ENCODE assay signal across 34 cellular contexts in the genomic region with DNA sequence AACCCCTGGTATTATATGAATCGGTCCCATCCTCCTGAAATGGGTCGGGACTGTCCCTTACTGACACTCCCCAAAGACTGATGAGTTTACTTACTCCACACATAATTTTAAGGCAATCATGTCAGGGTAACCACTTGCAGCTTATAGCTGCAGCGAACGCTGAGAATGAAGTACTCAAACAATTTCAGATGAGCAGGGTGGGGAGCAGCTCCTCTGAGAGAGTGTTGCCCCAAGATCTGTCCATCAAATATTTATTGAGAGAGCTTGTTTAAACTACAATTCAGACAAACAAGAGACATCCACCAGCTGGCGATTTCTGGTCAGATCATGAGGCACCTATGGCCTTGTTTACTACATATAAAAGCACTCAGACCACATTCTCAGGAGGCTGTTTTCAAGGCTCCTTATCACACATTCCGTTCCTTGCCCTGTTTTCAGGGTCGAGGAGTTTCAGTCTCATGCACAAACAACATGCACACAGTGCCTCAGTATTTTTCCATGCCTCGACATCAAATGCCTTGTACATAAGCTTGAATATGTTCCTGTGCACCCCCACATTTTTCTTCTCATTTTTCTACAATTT.
A peak's percentile ranks its signal among the peaks of the same experiment; 100 is the strongest.
DNase-seq lines count a peak whose midpoint lies in the region; ATAC-seq, FAIRE-seq and TF ChIP-seq lines count a peak whose summit lies in the region.
"Had no signal": no experiment of that assay in that cellular context is flagged by ENCODE, and none has a peak within 500 bp of the region (broad histone marks: within the 10 kb centered on the region; RNA-seq: fewer than 3 reads in every experiment).

No MANE protein-coding gene starts in this region.

- H4K5ac ChIP-seq in mesendoderm (ENCODE audit: low read length) = no peak overlapping the region

- intact Hi-C loops in endothelial cell of umbilical vein (cut with micrococcal nuclease) = no loop called here

- no peaks in the 10 kb centered on the region for H3K9me1 ChIP-seq in endothelial cell of umbilical vein (replicated peaks; ENCODE audit: control insufficient read depth, extremely low read depth, insufficient read depth, low read length)

- H4K8ac ChIP-seq in mesendoderm (ENCODE audit: low read depth, low read length) = no peak overlapping the region

- peak; percentile 34 for DNase-seq in M059J (ENCODE audit: low read depth)
- DNase-seq in endothelial cell of umbilical vein (ENCODE audit: low read depth, low spot score) = peak; percentile 73
- DNase-seq in mesendoderm = peak; percentile 7
- no peak for DNase-seq in NCI-H2081 treated with DMSO at 0.1 percent for 48 hours (lab: John Stamatoyannopoulos, UW)
- no peak for DNase-seq in nephron progenitor cell
- no peak for DNase-seq in effector CD4-positive, alpha-beta T cell
- DNase-seq: activated CD4-positive, alpha-beta T cell treated with anti-CD3 and anti-CD28 coated beads, Interleukin-2, amount 50 U/mL, for 48 hours; activated naive CD4-positive, alpha-beta T cell treated with anti-CD3 and anti-CD28 coated beads for 36 hours; adrenal gland; brain microvascular endothelial cell; Calu3; effector memory CD4-positive, alpha-beta T cell; EL; gastrocnemius medialis; hippocampal formation; natural killer cell; NCI-H1092; NCI-H1694 treated with DMSO at 0.1 percent for 48 hours; NCI-H526; right cardiac atrium; RPMI8226; spleen had no signal

- H3K9ac ChIP-seq in endothelial cell of umbilical vein (replicated peaks; ENCODE audit: extremely low read depth, insufficient read depth, low read length) = no peak overlapping the region
- H3K9ac ChIP-seq in mesendoderm (ENCODE audit: low read length) = no peak overlapping the region

- H3K23ac ChIP-seq in mesendoderm (ENCODE audit: low read length) = no peak overlapping the region

- H3K9me3 ChIP-seq in endothelial cell of umbilical vein (replicated peaks; ENCODE audit: control insufficient read depth, insufficient read depth, low read length) = no peaks in the 10 kb centered on the region
- H3K9me3 ChIP-seq: adrenal gland, esophagus muscularis mucosa, gastrocnemius medialis, HAP-1, SJSA1, spleen had no signal

- CTCF ChIA-PET in endothelial cell of umbilical vein (lab: Charles Lee) = interaction anchor here (1.0 kb wide), 1 partner anchor 16 kb away, joined by 3 read pairs; no protein-coding TSS in a partner anchor

- no peaks in the 10 kb centered on the region for H3K79me1 ChIP-seq in mesendoderm (ENCODE audit: low read length)

- H3K27ac ChIP-seq in endothelial cell of umbilical vein (ENCODE audit: insufficient read depth, low read depth, low read length) = no peak overlapping the region
- no peak overlapping the region for H3K27ac ChIP-seq in mesendoderm (ENCODE audit: low read depth, low read length)
- H3K27ac ChIP-seq: adrenal gland, brain microvascular endothelial cell, esophagus muscularis mucosa, gastrocnemius medialis, SJSA1, spleen had no signal

- no peak overlapping the region for H3K27ac Mint-ChIP-seq in nephron progenitor cell
- H3K27ac Mint-ChIP-seq: activated naive CD4-positive, alpha-beta T cell treated with anti-CD3 and anti-CD28 coated beads for 36 hours; activated T-helper 1 cell treated with anti-CD3 and anti-CD28 coated beads, Interleukin-12 subunit alpha, Interleukin-12 subunit beta, Interleukin-2, Interleukin-4 antibody, amounts not matched to agents 30 ng/mL and 10 ng/mL and 1 ng/mL, durations not matched to agents 14 hours and 24 hours and 36 hours; CD14-positive monocyte; IgD-negative memory B cell; natural killer cell; type B pancreatic cell had no signal

- H3K36me3 ChIP-seq in endothelial cell of umbilical vein (ENCODE audit: control insufficient read depth in 2 of 2, extremely low read depth in 1 of 2, insufficient read depth in 2 of 2, low read length in 2 of 2) (no peaks in the 10 kb centered on the region), mesendoderm (ENCODE audit: control insufficient read depth, insufficient read depth, low read length) (no peaks in the 10 kb centered on the region)
- H3K36me3 ChIP-seq: adrenal gland, brain microvascular endothelial cell, esophagus muscularis mucosa, gastrocnemius medialis, HAP-1, SJSA1, spleen had no signal

- H3K4me1 Mint-ChIP-seq in nephron progenitor cell = no peaks in the 10 kb centered on the region
- H3K4me1 Mint-ChIP-seq: CD14-positive monocyte, natural killer cell had no signal

- no peaks in the 10 kb centered on the region for H3K27me3 Mint-ChIP-seq in nephron progenitor cell (ENCODE audit: low read depth, poor library complexity)
- H3K27me3 Mint-ChIP-seq: IgD-negative memory B cell, type B pancreatic cell had no signal

- peak; percentile 77 for FAIRE-seq in endothelial cell of umbilical vein (lab: Jason Lieb, UNC)
- FAIRE-seq: colon, TTC549 had no signal

- H3K18ac ChIP-seq in mesendoderm (ENCODE audit: low read length) = no peak overlapping the region

- no TSS peak for BruUV-seq in endothelial cell of umbilical vein (replicated peaks; lab: Mats Ljungman, UMichigan)

- H3K4ac ChIP-seq in mesendoderm (ENCODE audit: low read depth, low read length) = no peak overlapping the region

- H2BK120ac ChIP-seq in mesendoderm (ENCODE audit: low read depth, low read length) = no peak overlapping the region

- POLR2A ChIA-PET in endothelial cell of umbilical vein (lab: Charles Lee) = no interaction called here

- H3K4me2 ChIP-seq in endothelial cell of umbilical vein (ENCODE audit: insufficient read depth, low read length) (no peak overlapping the region), mesendoderm (ENCODE audit: low read length) (no peak overlapping the region)

- H3K4me3 Mint-ChIP-seq in nephron progenitor cell = no peak overlapping the region
- H3K4me3 Mint-ChIP-seq: activated naive CD4-positive, alpha-beta T cell treated with anti-CD3 and anti-CD28 coated beads for 36 hours; activated T-helper 1 cell treated with anti-CD3 and anti-CD28 coated beads, Interleukin-12 subunit alpha, Interleukin-12 subunit beta, Interleukin-2, Interleukin-4 antibody, amounts not matched to agents 30 ng/mL and 10 ng/mL and 1 ng/mL, durations not matched to agents 14 hours and 24 hours and 36 hours; CD14-positive monocyte; IgD-negative memory B cell; natural killer cell; type B pancreatic cell had no signal

- no peaks in the 10 kb centered on the region for H4K20me1 ChIP-seq in endothelial cell of umbilical vein (replicated peaks; ENCODE audit: control insufficient read depth, extremely low read depth, insufficient read depth, low read length)

- TF ChIP-seq CTCF in endothelial cell of umbilical vein (IDR thresholded peaks at IDR 0.05; ENCODE audit: extremely low read depth in 1 of 2, insufficient read depth in 1 of 2, low read depth in 1 of 2, low read length in 2 of 2) (no peak), nephron progenitor cell (IDR thresholded peaks at IDR 0.05) (no peak)

- TF ChIP-seq POLR2A in endothelial cell of umbilical vein (IDR thresholded peaks at IDR 0.05; ENCODE audit: low read depth, low read length) = no peak

- no CpG with 5 or more reads among the region's 8 CpGs for WGBS in mesendoderm (ENCODE audit: extremely low coverage, insufficient coverage, low lambda C conversion rate)

- H3K4me3 ChIP-seq in endothelial cell of umbilical vein (replicated peaks in 1 of 3; ENCODE audit: insufficient read depth in 1 of 3, low read depth in 1 of 3, low read length in 3 of 3) (no peak overlapping the region), mesendoderm (ENCODE audit: low read length) (no peak overlapping the region)
- H3K4me3 ChIP-seq: adrenal gland, esophagus muscularis mucosa, gastrocnemius medialis, HAP-1, SJSA1, spleen had no signal

- H3K56ac ChIP-seq in mesendoderm (ENCODE audit: low read length) = no peak overlapping the region

- no peaks in the 10 kb centered on the region for H3K36me3 Mint-ChIP-seq in nephron progenitor cell (ENCODE audit: low read depth)
- H3K36me3 Mint-ChIP-seq: CD14-positive monocyte, IgD-negative memory B cell, natural killer cell, type B pancreatic cell had no signal

- H3K4me1 ChIP-seq in endothelial cell of umbilical vein (ENCODE audit: control insufficient read depth, extremely low read depth, insufficient read depth, low read length) = no peaks in the 10 kb centered on the region
- no peaks in the 10 kb centered on the region for H3K4me1 ChIP-seq in mesendoderm (ENCODE audit: control insufficient read depth, low read depth, low read length)
- H3K4me1 ChIP-seq: adrenal gland, esophagus muscularis mucosa, gastrocnemius medialis, SJSA1, spleen had no signal

- no peaks in the 10 kb centered on the region for H3K79me2 ChIP-seq in endothelial cell of umbilical vein (ENCODE audit: control insufficient read depth, insufficient read depth, low read length)
- no peaks in the 10 kb centered on the region for H3K79me2 ChIP-seq in mesendoderm (ENCODE audit: control insufficient read depth, insufficient read depth, low read length)

- H2AK5ac ChIP-seq in mesendoderm (ENCODE audit: low read length) = no peak overlapping the region

- H2AFZ ChIP-seq in endothelial cell of umbilical vein (ENCODE audit: low read depth, low read length) = no peak overlapping the region

- H2BK5ac ChIP-seq in mesendoderm (ENCODE audit: low read length) = no peak overlapping the region

- no peak overlapping the region for H2BK15ac ChIP-seq in mesendoderm (replicated peaks; ENCODE audit: low read depth)

- dilution Hi-C loops in endothelial cell of umbilical vein (cut with MboI; ENCODE audit: extremely low pct_ligation_motif_present, low sequenced_read_pairs) = no loop called here

- no peaks in the 10 kb centered on the region for H3K9me3 Mint-ChIP-seq in nephron progenitor cell
- H3K9me3 Mint-ChIP-seq: activated naive CD4-positive, alpha-beta T cell treated with anti-CD3 and anti-CD28 coated beads for 36 hours; activated T-helper 1 cell treated with anti-CD3 and anti-CD28 coated beads, Interleukin-12 subunit alpha, Interleukin-12 subunit beta, Interleukin-2, Interleukin-4 antibody, amounts not matched to agents 30 ng/mL and 10 ng/mL and 1 ng/mL, durations not matched to agents 14 hours and 24 hours and 36 hours; IgD-negative memory B cell; type B pancreatic cell had no signal

- no peak for ATAC-seq in HG03521 (IDR thresholded peaks at IDR 0.05; ENCODE audit: unreplicated experiment)
- ATAC-seq: activated CD4-positive, CD25-positive, alpha-beta regulatory T cell treated with anti-CD3 and anti-CD28 coated beads, Interleukin-2, amount 50 U/mL, for 24 hours; gastrocnemius medialis; left lobe of liver; natural killer cell; right cardiac atrium had no signal

- no peaks in the 10 kb centered on the region for H3K27me3 ChIP-seq in endothelial cell of umbilical vein (ENCODE audit: control insufficient read depth in 2 of 2, insufficient read depth in 2 of 2, low read length in 2 of 2)
- H3K27me3 ChIP-seq in mesendoderm (ENCODE audit: insufficient read depth, low read length, poor library complexity) = no peaks in the 10 kb centered on the region
- H3K27me3 ChIP-seq: adrenal gland, brain microvascular endothelial cell, esophagus muscularis mucosa, gastrocnemius medialis, SJSA1, spleen had no signal

TF ChIP-seq in endothelial cell of umbilical vein, 7 proteins besides CTCF, POLR2A, EP300 and RAD21 (continues in another document):
- no peak for TF ChIP-seq GATA2 (IDR thresholded peaks at IDR 0.05; ENCODE audit: insufficient read depth, insufficient read length, low read depth, low read length)
- no peak for TF ChIP-seq POLR2AphosphoS5 (IDR thresholded peaks at IDR 0.05; ENCODE audit: insufficient read depth, low read depth, low read length)
- TF ChIP-seq FOS (IDR thresholded peaks at IDR 0.05; ENCODE audit: borderline replicate concordance, insufficient read depth, low read length) = no peak
- TF ChIP-seq MYC (IDR thresholded peaks at IDR 0.05; ENCODE audit: low read depth, low read length) = no peak

Comparison
In these comparisons a context has a peak if more than half of its experiments do, and no peak if none do; other contexts are left out.
1. DNase-seq: peak in M059J (single experiment), endothelial cell of umbilical vein (single experiment) and mesendoderm (single experiment); none in NCI-H2081 treated with DMSO at 0.1 percent for 48 hours (single experiment), nephron progenitor cell (single experiment) and effector CD4-positive, alpha-beta T cell (single experiment).